In genomic region chr19:3114018-3114726, GRCh38 we compare ENCODE assay signal across 20 cellular contexts. TPM values are rescaled to one million over a fixed set of nuclear protein-coding genes. Genes with fewer than 3 reads are reported as not detected.
DNase-seq lines count a peak whose midpoint lies in the region; ATAC-seq, FAIRE-seq and TF ChIP-seq lines count a peak whose summit lies in the region.
"Had no signal": no experiment of that assay in that cellular context is flagged by ENCODE, and none has a peak within 500 bp of the region (broad histone marks: within the 10 kb centered on the region; RNA-seq: fewer than 3 reads in every experiment).

No MANE protein-coding gene starts in this region.

- no peaks in the 10 kb centered on the region for H3K9me3 ChIP-seq in BE2C
- H3K9me3 ChIP-seq in RWPE2 (ENCODE audit: severe bottlenecking) = no peaks in the 10 kb centered on the region
- no peaks in the 10 kb centered on the region for H3K9me3 ChIP-seq in heart right ventricle
- no peaks in the 10 kb centered on the region for H3K9me3 ChIP-seq in kidney (ENCODE audit: control insufficient read depth in 1 of 2, low read length in 2 of 2)
- H3K9me3 ChIP-seq: HAP-1 had no signal

- 59 to 68% methylated on average over 31 of the region's 31 CpGs for WGBS in heart right ventricle, 2 donors

- ATAC-seq in RWPE2 (ENCODE audit: low read depth) = no peak
- peak in 5 of 8 donors; percentile 42 to 67 (median 52) for ATAC-seq in heart right ventricle
- ATAC-seq in HG02642 (IDR thresholded peaks at IDR 0.05; ENCODE audit: poor library complexity, unreplicated experiment) = no peak
- ATAC-seq in GM19395 (IDR thresholded peaks at IDR 0.05; ENCODE audit: unreplicated experiment) = no peak
- ATAC-seq: CD8-positive, alpha-beta T cell had no signal

- H3K27ac ChIP-seq in RWPE2 (ENCODE audit: poor library complexity, severe bottlenecking) (no peak overlapping the region), heart right ventricle (peak overlapping the region in 8 of 10 donors; percentile 27 to 70 (median 54)), kidney (ENCODE audit: low read depth in 2 of 2, low read length in 2 of 2) (no peak overlapping the region), coronary artery (no peak overlapping the region)

- intact Hi-C loops in heart right ventricle (cut with DNase I) = loop anchor here in 3 of 10 donors (5.0 kb wide), 3 partner anchors 37 to 157 kb away; no protein-coding TSS in a partner anchor
- intact Hi-C loops in kidney (cut with DNase I) = no loop called here

- no peak for FAIRE-seq in kidney (lab: Jason Lieb, UNC)
- FAIRE-seq: D721Med, G401.6, GM12891, HTR-8/SVneo had no signal

- H3K9ac ChIP-seq in kidney (ENCODE audit: low read length in 2 of 2) = no peak overlapping the region

- TF ChIP-seq CTCF in BE2C (IDR thresholded peaks at IDR 0.05; ENCODE audit: low read depth, low read length) (no peak), RWPE2 (IDR thresholded peaks at IDR 0.05; ENCODE audit: poor library complexity, severe bottlenecking) (no peak), heart right ventricle (IDR thresholded peaks at IDR 0.05) (no peak), kidney (IDR thresholded peaks at IDR 0.05; ENCODE audit: borderline replicate concordance, extremely low read depth, insufficient read depth) (no peak), coronary artery (IDR thresholded peaks at IDR 0.05) (no peak)

- H3K4me3 ChIP-seq in BE2C (ENCODE audit: low read depth, low read length) (no peak overlapping the region), RWPE2 (ENCODE audit: severe bottlenecking) (no peak overlapping the region), heart right ventricle (no peak overlapping the region), kidney (ENCODE audit: low read length in 2 of 2) (no peak overlapping the region), coronary artery (no peak overlapping the region)
- H3K4me3 ChIP-seq: HAP-1 had no signal

- H3K36me3 ChIP-seq in BE2C = peaks cover 14% of the 10 kb centered on the region; the same call in 1 of the 2 replicates
- H3K36me3 ChIP-seq in RWPE2 (ENCODE audit: low read depth) = peaks cover 13% of the 10 kb centered on the region
- peaks cover 0 to 84% (median 25%) of the 10 kb centered on the region in 9 donors for H3K36me3 ChIP-seq in heart right ventricle
- H3K36me3 ChIP-seq in kidney (ENCODE audit: control insufficient read depth in 1 of 2, insufficient read depth in 2 of 2, low read length in 2 of 2) = peaks cover 3 to 13% of the 10 kb centered on the region in 2 donors
- H3K36me3 ChIP-seq: HAP-1 had no signal

- peak; percentile 8 for DNase-seq in BE2C
- DNase-seq in RWPE2 (ENCODE audit: low spot score) = peak; percentile 41
- DNase-seq in heart right ventricle = peak in 1 of 2 donors; percentile 18
- peak; percentile 71 for DNase-seq in kidney
- DNase-seq in stimulated activated CD8-positive, alpha-beta memory T cell treated with anti-CD3 and anti-CD28 coated beads, Interleukin-4, amount 100 ng/mL, for 48 hours = no peak
- DNase-seq in coronary artery (ENCODE audit: low spot score) = no peak
- DNase-seq: ACHN, COR-L47, DMS153, DMS79 treated with DMSO at 0.1 percent for 48 hours, EL, GOT3 had no signal

- H3K27me3 ChIP-seq in BE2C (no peaks in the 10 kb centered on the region), RWPE2 (ENCODE audit: insufficient read depth, poor library complexity, severe bottlenecking) (no peaks in the 10 kb centered on the region), heart right ventricle (no peaks in the 10 kb centered on the region)

- H3K4me1 ChIP-seq in BE2C = no peaks in the 10 kb centered on the region
- no peaks in the 10 kb centered on the region for H3K4me1 ChIP-seq in RWPE2 (ENCODE audit: insufficient read depth, poor library complexity, severe bottlenecking)
- H3K4me1 ChIP-seq in heart right ventricle = peaks cover 0 to 26% (median 11%) of the 10 kb centered on the region in 9 donors
- H3K4me1 ChIP-seq in kidney (ENCODE audit: control insufficient read depth in 1 of 2, insufficient read depth in 1 of 2, low read depth in 1 of 2, low read length in 2 of 2) = no peaks in the 10 kb centered on the region
- H3K4me1 ChIP-seq: HAP-1 had no signal

RNA-seq across cellular contexts. Expression of gene GNA11, which starts 20.0 kb away (rescaled TPM):
- 180 TPM for polyA plus RNA-seq in BE2C (2012; ENCODE audit: insufficient read depth, insufficient read length, low read depth)
- total RNA-seq in heart right ventricle = 10 to 100 TPM; 57.4 to 83.2 (median 68.8) TPM
- 10 to 100 TPM; 28.2 to 40.7 TPM for polyA plus RNA-seq in heart right ventricle
- 69.4 TPM for total RNA-seq in kidney
- 43.9 TPM for polyA plus RNA-seq in kidney (ENCODE audit: insufficient read depth, low read depth, low replicate concordance)

RNA-seq across cellular contexts. Expression of gene GNA15, which starts 21.7 kb away (rescaled TPM):
- 1.9 TPM for polyA plus RNA-seq in BE2C (2012; ENCODE audit: insufficient read depth, insufficient read length, low read depth)
- total RNA-seq in heart right ventricle (1 to 10 TPM in 5 of 10 donors, under 1 TPM in 5; 0.42 to 8.9 (median 0.99) TPM), kidney (8.7 TPM)
- polyA plus RNA-seq in heart right ventricle (1 to 10 TPM; 1.0 to 1.4 TPM), kidney (ENCODE audit: insufficient read depth, low read depth, low replicate concordance) (1.7 TPM)

RNA-seq across cellular contexts. Expression of gene TLE5, which starts 51.9 kb away (rescaled TPM):
- 1,091 TPM for polyA plus RNA-seq in BE2C (2012; ENCODE audit: insufficient read depth, insufficient read length, low read depth)
- total RNA-seq in heart right ventricle (100 to 1,000 TPM; 653 to 857 (median 758) TPM), kidney (526 TPM)
- polyA plus RNA-seq in heart right ventricle (1,000 to 10,000 TPM in 1 of 2 donors, 100 to 1,000 TPM in 1; 679 to 1,254 TPM), kidney (ENCODE audit: insufficient read depth, low read depth, low replicate concordance) (580 TPM)

Comparison
In these comparisons a context has a peak if more than half of its experiments do, and no peak if none do; other contexts are left out.
1. DNase-seq: peak in BE2C (single experiment), RWPE2 (single experiment) and kidney (single experiment); none in stimulated activated CD8-positive, alpha-beta memory T cell treated with anti-CD3 and anti-CD28 coated beads, Interleukin-4, amount 100 ng/mL, for 48 hours (single experiment) and coronary artery (single experiment).
2. ATAC-seq: peak in heart right ventricle (5 of 8); none in RWPE2 (single experiment), HG02642 (single experiment) and GM19395 (single experiment).
3. H3K27ac ChIP-seq: peak in heart right ventricle (8 of 10); none in RWPE2 (single experiment), kidney (0 of 2) and coronary artery (0 of 2).